ENCODE assay signal across 8 cellular contexts in genomic region chr19:36771275-36772231, GRCh38. TPM values are rescaled to one million over a fixed set of nuclear protein-coding genes. Genes with fewer than 3 reads are reported as not detected.
DNase-seq lines count a peak whose midpoint lies in the region; ATAC-seq and TF ChIP-seq lines count a peak whose summit lies in the region.

No MANE protein-coding gene starts in this region.

- H3K36me3 ChIP-seq in SK-N-SH (replicated peaks in 1 of 2; ENCODE audit: control insufficient read depth in 1 of 2, insufficient read depth in 2 of 2, low read length in 1 of 2) = peaks cover 0 to 9% of the 10 kb centered on the region in 2 experiments

- H4K20me1 ChIP-seq in SK-N-SH (ENCODE audit: insufficient read depth) = no peaks in the 10 kb centered on the region

- peak overlapping the region; percentile 79 to 96 for H3K27ac ChIP-seq in SK-N-SH (ENCODE audit: low read depth in 2 of 2, low read length in 1 of 2)

- peaks cover 52% of the 10 kb centered on the region for H3K36me3 Mint-ChIP-seq in dendritic cell treated with granulocyte-macrophage colony-stimulating factor and Interleukin-4, amounts not matched to agents 40 ng/mL and 50 ng/mL, for 4 days (ENCODE audit: low read depth)

- peak overlapping the region; percentile 55 to 99 for H3K4me3 ChIP-seq in SK-N-SH (ENCODE audit: low read depth in 2 of 2, low read length in 1 of 2)

- 0 out of 2 replicates have a peak, but pooled peaks cover under 1% of the 10 kb centered on the region for H3K9me3 ChIP-seq in SK-N-SH

- DNase-seq in D341Med (ENCODE audit: low spot score) (peak; percentile 54), HK-2 (ENCODE audit: unreplicated experiment) (peak; percentile 75), SK-N-SH (peak; percentile 75), left kidney (ENCODE audit: low read depth, low spot score) (peak; percentile 90), cerebellum (ENCODE audit: low spot score) (no peak)
- peak; percentile 9 to 48 (median 33) for DNase-seq in stimulated activated CD4-positive, alpha-beta T cell treated with anti-CD3 and anti-CD28 coated beads, TNF-alpha, amount 100 ng/mL, for 48 hours (ENCODE audit: low read depth in 3 of 3)

- H3K4me1 Mint-ChIP-seq in dendritic cell treated with granulocyte-macrophage colony-stimulating factor and Interleukin-4, amounts not matched to agents 40 ng/mL and 50 ng/mL, for 4 days (ENCODE audit: low read depth) = peaks cover 26% of the 10 kb centered on the region

- peaks cover 75% of the 10 kb centered on the region for H3K9me3 Mint-ChIP-seq in dendritic cell treated with granulocyte-macrophage colony-stimulating factor and Interleukin-4, amounts not matched to agents 40 ng/mL and 50 ng/mL, for 4 days

- CTCF ChIA-PET in SK-N-SH (lab: Yijun Ruan, JAX) = no interaction called here

- peak overlapping the region; percentile 97 for H2AFZ ChIP-seq in SK-N-SH (ENCODE audit: low read depth)

- POLR2A ChIA-PET in SK-N-SH (lab: Yijun Ruan, JAX) = interaction anchor here (0.8 kb wide), 1 partner anchor 25 kb away, joined by 3 read pairs; no protein-coding TSS in a partner anchor

- peaks cover 17% of the 10 kb centered on the region for H3F3A ChIP-seq in SK-N-SH (replicated peaks; ENCODE audit: insufficient read depth)

- H3K27me3 Mint-ChIP-seq in dendritic cell treated with granulocyte-macrophage colony-stimulating factor and Interleukin-4, amounts not matched to agents 40 ng/mL and 50 ng/mL, for 4 days = no peaks in the 10 kb centered on the region

- no peaks in the 10 kb centered on the region for H3K27me3 ChIP-seq in SK-N-SH (ENCODE audit: insufficient read depth)

- WGBS in SK-N-SH (ENCODE audit: low lambda C conversion rate) = 12% methylated on average over 26 of the region's 29 CpGs

- intact Hi-C loops in dendritic cell treated with granulocyte-macrophage colony-stimulating factor and Interleukin-4, amounts not matched to agents 40 ng/mL and 50 ng/mL, for 4 days (cut with micrococcal nuclease) = loop anchor here (1.0 to 2.0 kb wide), 4 partner anchors 25 to 198 kb away; partner anchors contain the start of genes ZNF345, ZNF461 and ZNF529

- H3K9ac ChIP-seq in SK-N-SH = peak overlapping the region; percentile 84

- no peak for TF ChIP-seq EP300 in SK-N-SH (IDR thresholded peaks at IDR 0.05; ENCODE audit: borderline replicate concordance in 1 of 2, low read depth in 1 of 2, low read length in 1 of 2)

- H3K4me2 ChIP-seq in SK-N-SH = peak overlapping the region; percentile 94

- no peak for TF ChIP-seq RAD21 in SK-N-SH (IDR thresholded peaks at IDR 0.05; ENCODE audit: low read length)

- H3K27ac Mint-ChIP-seq in dendritic cell treated with granulocyte-macrophage colony-stimulating factor and Interleukin-4, amounts not matched to agents 40 ng/mL and 50 ng/mL, for 4 days = peak overlapping the region; percentile 89

- no peak for TF ChIP-seq CTCF in SK-N-SH (IDR thresholded peaks at IDR 0.05)

- H3K4me1 ChIP-seq in SK-N-SH (ENCODE audit: control insufficient read depth in 1 of 2, insufficient read depth in 2 of 2, low read depth in 1 of 2, low read length in 1 of 2) = peaks cover 0 to 3% of the 10 kb centered on the region in 2 experiments; a peak in 1 of 4 replicates

- peak overlapping the region; percentile 86 for H3K4me3 Mint-ChIP-seq in dendritic cell treated with granulocyte-macrophage colony-stimulating factor and Interleukin-4, amounts not matched to agents 40 ng/mL and 50 ng/mL, for 4 days

- H3K9me2 ChIP-seq in SK-N-SH = no peaks in the 10 kb centered on the region

- H3K79me2 ChIP-seq in SK-N-SH (ENCODE audit: insufficient read depth) = peaks cover 54% of the 10 kb centered on the region

- no peak for ATAC-seq in GM21381 (IDR thresholded peaks at IDR 0.05; ENCODE audit: unreplicated experiment)

TF ChIP-seq in SK-N-SH, 30 proteins besides CTCF, POLR2A, EP300 and RAD21:
- TF ChIP-seq JUND (IDR thresholded peaks at IDR 0.05) (no peak), NFIC (IDR thresholded peaks at IDR 0.05; ENCODE audit: borderline replicate concordance) (peak; percentile 83), MAX (IDR thresholded peaks at IDR 0.05; ENCODE audit: low read depth) (no peak), GATA2 (CRISPR knock-in tag; IDR thresholded peaks at IDR 0.05) (peak; percentile 72), TAF1 (IDR thresholded peaks at IDR 0.05; ENCODE audit: borderline replicate concordance, low read depth, low read length) (no peak), TCF12 (IDR thresholded peaks at IDR 0.05) (no peak), SMC3 (IDR thresholded peaks at IDR 0.05; ENCODE audit: low read depth, low read length) (no peak), NRF1 (IDR thresholded peaks at IDR 0.05; ENCODE audit: low read depth, low read length) (no peak), CHD2 (IDR thresholded peaks at IDR 0.05; ENCODE audit: low read length, partially characterized antibody) (peak; percentile 65)
TF ChIP-seq in SK-N-SH: peak in this region for 3.

RNA-seq across cellular contexts. Expression of gene ZNF850, which starts 1.1 kb away (rescaled TPM):
- 1.6 TPM in 2 replicates for polyA plus RNA-seq in SK-N-SH (2012; rRNA removed)
- 1.5 and 1.7 TPM in 2 replicates for polyA plus RNA-seq in SK-N-SH (2012; cell fraction: cytosol; rRNA removed)
- polyA plus RNA-seq in SK-N-SH (2012; cell fraction: nucleus; rRNA removed) = 1.2 and 2.2 TPM in 2 replicates
- total RNA-seq in cerebellum = 6.9 TPM
